Comparison of ENCODE assay signal across 2 cellular contexts in the genomic region with DNA sequence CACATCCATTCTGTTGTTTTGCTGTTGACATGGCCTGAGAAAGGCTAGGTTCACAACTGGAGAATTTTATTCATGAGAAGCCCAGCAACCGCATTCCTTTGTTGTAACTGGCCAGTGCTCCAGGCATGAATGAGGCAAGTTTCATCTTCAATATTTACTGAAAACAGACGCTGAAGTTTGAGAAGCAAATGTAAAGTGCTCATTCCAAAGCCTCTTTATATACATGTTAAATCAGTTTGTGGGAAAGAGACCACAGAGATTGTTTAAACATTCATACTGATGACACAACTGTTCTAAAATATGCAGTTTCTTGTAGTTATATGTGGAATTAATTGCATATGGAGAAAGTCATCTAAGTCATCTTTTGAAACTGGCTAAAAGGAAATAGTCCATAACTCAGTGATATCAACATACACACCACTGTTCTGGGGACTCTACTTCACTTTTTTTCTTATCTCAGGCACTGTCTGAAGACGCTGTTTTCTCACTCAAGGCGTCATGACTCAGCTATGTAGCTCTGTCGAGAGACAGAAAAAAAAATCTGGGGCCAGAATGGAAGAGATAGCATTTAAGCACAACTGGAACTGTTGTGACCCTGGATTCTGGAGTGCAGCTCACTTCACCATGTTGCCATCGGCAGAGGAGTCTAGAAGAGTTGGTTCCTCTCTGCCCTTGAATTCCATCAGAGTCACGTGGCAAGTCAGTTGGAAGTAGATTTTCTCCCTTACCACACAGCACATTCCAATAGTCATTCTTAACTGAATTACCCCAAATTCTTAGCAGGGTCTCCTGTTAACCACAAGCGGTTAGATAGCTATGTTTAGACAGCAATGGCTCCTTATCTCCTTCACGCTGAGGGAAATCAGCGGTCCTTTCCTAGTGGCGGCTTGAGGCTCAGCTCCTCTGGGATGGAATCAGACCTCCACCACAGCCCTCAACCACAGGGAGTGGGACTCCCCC.
TF ChIP-seq lines count a peak whose summit lies in the region.

No MANE protein-coding gene starts in this region.

TF ChIP-seq in GM23338, 12 proteins besides CTCF, POLR2A, EP300 and RAD21 (continued from another document and continues in another):
- TF ChIP-seq, protein P1, sequence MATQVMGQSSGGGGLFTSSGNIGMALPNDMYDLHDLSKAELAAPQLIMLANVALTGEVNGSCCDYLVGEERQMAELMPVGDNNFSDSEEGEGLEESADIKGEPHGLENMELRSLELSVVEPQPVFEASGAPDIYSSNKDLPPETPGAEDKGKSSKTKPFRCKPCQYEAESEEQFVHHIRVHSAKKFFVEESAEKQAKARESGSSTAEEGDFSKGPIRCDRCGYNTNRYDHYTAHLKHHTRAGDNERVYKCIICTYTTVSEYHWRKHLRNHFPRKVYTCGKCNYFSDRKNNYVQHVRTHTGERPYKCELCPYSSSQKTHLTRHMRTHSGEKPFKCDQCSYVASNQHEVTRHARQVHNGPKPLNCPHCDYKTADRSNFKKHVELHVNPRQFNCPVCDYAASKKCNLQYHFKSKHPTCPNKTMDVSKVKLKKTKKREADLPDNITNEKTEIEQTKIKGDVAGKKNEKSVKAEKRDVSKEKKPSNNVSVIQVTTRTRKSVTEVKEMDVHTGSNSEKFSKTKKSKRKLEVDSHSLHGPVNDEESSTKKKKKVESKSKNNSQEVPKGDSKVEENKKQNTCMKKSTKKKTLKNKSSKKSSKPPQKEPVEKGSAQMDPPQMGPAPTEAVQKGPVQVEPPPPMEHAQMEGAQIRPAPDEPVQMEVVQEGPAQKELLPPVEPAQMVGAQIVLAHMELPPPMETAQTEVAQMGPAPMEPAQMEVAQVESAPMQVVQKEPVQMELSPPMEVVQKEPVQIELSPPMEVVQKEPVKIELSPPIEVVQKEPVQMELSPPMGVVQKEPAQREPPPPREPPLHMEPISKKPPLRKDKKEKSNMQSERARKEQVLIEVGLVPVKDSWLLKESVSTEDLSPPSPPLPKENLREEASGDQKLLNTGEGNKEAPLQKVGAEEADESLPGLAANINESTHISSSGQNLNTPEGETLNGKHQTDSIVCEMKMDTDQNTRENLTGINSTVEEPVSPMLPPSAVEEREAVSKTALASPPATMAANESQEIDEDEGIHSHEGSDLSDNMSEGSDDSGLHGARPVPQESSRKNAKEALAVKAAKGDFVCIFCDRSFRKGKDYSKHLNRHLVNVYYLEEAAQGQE (IDR thresholded peaks at IDR 0.05; ENCODE audit: unreplicated experiment): no peak
- TF ChIP-seq STAT1 (IDR thresholded peaks at IDR 0.05; ENCODE audit: unreplicated experiment) (no peak), POLR2AphosphoS5 (IDR thresholded peaks at IDR 0.05; ENCODE audit: low read depth) (no peak), CREB1 (CRISPR knock-in tag; IDR thresholded peaks at IDR 0.05; ENCODE audit: low read depth) (no peak), ZNF114 (CRISPR knock-in tag; IDR thresholded peaks at IDR 0.05) (no peak), NANOG (IDR thresholded peaks at IDR 0.05; ENCODE audit: borderline replicate concordance) (no peak), JUNB (IDR thresholded peaks at IDR 0.05; ENCODE audit: unreplicated experiment) (no peak)
- TF ChIP-seq, protein P2, sequence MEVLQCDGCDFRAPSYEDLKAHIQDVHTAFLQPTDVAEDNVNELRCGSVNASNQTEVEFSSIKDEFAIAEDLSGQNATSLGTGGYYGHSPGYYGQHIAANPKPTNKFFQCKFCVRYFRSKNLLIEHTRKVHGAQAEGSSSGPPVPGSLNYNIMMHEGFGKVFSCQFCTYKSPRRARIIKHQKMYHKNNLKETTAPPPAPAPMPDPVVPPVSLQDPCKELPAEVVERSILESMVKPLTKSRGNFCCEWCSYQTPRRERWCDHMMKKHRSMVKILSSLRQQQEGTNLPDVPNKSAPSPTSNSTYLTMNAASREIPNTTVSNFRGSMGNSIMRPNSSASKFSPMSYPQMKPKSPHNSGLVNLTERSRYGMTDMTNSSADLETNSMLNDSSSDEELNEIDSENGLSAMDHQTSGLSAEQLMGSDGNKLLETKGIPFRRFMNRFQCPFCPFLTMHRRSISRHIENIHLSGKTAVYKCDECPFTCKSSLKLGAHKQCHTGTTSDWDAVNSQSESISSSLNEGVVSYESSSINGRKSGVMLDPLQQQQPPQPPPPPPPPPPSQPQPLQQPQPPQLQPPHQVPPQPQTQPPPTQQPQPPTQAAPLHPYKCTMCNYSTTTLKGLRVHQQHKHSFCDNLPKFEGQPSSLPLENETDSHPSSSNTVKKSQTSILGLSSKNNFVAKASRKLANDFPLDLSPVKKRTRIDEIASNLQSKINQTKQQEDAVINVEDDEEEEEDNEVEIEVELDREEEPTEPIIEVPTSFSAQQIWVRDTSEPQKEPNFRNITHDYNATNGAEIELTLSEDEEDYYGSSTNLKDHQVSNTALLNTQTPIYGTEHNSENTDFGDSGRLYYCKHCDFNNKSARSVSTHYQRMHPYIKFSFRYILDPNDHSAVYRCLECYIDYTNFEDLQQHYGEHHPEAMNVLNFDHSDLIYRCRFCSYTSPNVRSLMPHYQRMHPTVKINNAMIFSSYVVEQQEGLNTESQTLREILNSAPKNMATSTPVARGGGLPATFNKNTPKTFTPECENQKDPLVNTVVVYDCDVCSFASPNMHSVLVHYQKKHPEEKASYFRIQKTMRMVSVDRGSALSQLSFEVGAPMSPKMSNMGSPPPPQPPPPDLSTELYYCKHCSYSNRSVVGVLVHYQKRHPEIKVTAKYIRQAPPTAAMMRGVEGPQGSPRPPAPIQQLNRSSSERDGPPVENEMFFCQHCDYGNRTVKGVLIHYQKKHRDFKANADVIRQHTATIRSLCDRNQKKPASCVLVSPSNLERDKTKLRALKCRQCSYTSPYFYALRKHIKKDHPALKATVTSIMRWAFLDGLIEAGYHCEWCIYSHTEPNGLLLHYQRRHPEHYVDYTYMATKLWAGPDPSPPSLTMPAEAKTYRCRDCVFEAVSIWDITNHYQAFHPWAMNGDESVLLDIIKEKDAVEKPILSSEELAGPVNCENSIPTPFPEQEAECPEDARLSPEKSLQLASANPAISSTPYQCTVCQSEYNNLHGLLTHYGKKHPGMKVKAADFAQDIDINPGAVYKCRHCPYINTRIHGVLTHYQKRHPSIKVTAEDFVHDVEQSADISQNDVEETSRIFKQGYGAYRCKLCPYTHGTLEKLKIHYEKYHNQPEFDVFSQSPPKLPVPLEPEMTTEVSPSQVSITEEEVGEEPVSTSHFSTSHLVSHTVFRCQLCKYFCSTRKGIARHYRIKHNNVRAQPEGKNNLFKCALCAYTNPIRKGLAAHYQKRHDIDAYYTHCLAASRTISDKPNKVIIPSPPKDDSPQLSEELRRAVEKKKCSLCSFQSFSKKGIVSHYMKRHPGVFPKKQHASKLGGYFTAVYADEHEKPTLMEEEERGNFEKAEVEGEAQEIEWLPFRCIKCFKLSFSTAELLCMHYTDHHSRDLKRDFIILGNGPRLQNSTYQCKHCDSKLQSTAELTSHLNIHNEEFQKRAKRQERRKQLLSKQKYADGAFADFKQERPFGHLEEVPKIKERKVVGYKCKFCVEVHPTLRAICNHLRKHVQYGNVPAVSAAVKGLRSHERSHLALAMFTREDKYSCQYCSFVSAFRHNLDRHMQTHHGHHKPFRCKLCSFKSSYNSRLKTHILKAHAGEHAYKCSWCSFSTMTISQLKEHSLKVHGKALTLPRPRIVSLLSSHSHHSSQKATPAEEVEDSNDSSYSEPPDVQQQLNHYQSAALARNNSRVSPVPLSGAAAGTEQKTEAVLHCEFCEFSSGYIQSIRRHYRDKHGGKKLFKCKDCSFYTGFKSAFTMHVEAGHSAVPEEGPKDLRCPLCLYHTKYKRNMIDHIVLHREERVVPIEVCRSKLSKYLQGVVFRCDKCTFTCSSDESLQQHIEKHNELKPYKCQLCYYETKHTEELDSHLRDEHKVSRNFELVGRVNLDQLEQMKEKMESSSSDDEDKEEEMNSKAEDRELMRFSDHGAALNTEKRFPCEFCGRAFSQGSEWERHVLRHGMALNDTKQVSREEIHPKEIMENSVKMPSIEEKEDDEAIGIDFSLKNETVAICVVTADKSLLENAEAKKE (CRISPR knock-in tag; IDR thresholded peaks at IDR 0.05): no peak

TF ChIP-seq in SK-N-SH, 30 proteins besides CTCF, POLR2A, EP300 and RAD21 (continued from another document and continues in another):
- TF ChIP-seq MXI1 (IDR thresholded peaks at IDR 0.05; ENCODE audit: low read depth, low read length): no peak
- TF ChIP-seq CHD2 (IDR thresholded peaks at IDR 0.05; ENCODE audit: low read length, partially characterized antibody): no peak
- TF ChIP-seq, protein P3, sequence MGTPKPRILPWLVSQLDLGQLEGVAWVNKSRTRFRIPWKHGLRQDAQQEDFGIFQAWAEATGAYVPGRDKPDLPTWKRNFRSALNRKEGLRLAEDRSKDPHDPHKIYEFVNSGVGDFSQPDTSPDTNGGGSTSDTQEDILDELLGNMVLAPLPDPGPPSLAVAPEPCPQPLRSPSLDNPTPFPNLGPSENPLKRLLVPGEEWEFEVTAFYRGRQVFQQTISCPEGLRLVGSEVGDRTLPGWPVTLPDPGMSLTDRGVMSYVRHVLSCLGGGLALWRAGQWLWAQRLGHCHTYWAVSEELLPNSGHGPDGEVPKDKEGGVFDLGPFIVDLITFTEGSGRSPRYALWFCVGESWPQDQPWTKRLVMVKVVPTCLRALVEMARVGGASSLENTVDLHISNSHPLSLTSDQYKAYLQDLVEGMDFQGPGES (IDR thresholded peaks at IDR 0.05; ENCODE audit: low read depth, low read length): no peak
- TF ChIP-seq, protein P4, sequence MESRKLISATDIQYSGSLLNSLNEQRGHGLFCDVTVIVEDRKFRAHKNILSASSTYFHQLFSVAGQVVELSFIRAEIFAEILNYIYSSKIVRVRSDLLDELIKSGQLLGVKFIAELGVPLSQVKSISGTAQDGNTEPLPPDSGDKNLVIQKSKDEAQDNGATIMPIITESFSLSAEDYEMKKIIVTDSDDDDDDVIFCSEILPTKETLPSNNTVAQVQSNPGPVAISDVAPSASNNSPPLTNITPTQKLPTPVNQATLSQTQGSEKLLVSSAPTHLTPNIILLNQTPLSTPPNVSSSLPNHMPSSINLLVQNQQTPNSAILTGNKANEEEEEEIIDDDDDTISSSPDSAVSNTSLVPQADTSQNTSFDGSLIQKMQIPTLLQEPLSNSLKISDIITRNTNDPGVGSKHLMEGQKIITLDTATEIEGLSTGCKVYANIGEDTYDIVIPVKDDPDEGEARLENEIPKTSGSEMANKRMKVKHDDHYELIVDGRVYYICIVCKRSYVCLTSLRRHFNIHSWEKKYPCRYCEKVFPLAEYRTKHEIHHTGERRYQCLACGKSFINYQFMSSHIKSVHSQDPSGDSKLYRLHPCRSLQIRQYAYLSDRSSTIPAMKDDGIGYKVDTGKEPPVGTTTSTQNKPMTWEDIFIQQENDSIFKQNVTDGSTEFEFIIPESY (IDR thresholded peaks at IDR 0.05; ENCODE audit: borderline replicate concordance, low read depth): 0 out of 2 replicates have a peak, but pooled peaks have one; percentile 8
- peak; percentile 37; the same call in 1 of the 2 replicates for TF ChIP-seq FOSL2 (IDR thresholded peaks at IDR 0.05; ENCODE audit: borderline replicate concordance, low read depth)
- TF ChIP-seq, protein P5, sequence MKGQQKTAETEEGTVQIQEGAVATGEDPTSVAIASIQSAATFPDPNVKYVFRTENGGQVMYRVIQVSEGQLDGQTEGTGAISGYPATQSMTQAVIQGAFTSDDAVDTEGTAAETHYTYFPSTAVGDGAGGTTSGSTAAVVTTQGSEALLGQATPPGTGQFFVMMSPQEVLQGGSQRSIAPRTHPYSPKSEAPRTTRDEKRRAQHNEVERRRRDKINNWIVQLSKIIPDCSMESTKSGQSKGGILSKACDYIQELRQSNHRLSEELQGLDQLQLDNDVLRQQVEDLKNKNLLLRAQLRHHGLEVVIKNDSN (IDR thresholded peaks at IDR 0.05; ENCODE audit: borderline replicate concordance, low read depth): peak; percentile 88
- TF ChIP-seq, protein P6, sequence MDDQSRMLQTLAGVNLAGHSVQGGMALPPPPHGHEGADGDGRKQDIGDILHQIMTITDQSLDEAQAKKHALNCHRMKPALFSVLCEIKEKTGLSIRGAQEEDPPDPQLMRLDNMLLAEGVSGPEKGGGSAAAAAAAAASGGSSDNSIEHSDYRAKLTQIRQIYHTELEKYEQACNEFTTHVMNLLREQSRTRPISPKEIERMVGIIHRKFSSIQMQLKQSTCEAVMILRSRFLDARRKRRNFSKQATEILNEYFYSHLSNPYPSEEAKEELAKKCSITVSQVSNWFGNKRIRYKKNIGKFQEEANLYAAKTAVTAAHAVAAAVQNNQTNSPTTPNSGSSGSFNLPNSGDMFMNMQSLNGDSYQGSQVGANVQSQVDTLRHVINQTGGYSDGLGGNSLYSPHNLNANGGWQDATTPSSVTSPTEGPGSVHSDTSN (IDR thresholded peaks at IDR 0.05): peak; percentile 75
- TF ChIP-seq POLR2AphosphoS5 (IDR thresholded peaks at IDR 0.05; ENCODE audit: low read depth, low read length): peak; percentile 71
- peak; percentile 40 for TF ChIP-seq NFIC (IDR thresholded peaks at IDR 0.05; ENCODE audit: borderline replicate concordance)
- TF ChIP-seq MEF2A (IDR thresholded peaks at IDR 0.05; ENCODE audit: borderline replicate concordance, low read depth): peak; percentile 53; the same call in 1 of the 2 replicates
- TF ChIP-seq, protein P7, sequence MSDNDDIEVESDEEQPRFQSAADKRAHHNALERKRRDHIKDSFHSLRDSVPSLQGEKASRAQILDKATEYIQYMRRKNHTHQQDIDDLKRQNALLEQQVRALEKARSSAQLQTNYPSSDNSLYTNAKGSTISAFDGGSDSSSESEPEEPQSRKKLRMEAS (IDR thresholded peaks at IDR 0.05; ENCODE audit: low read depth): peak; percentile 79; the same call in 1 of the 2 replicates
- peak; percentile 72 for TF ChIP-seq TCF12 (IDR thresholded peaks at IDR 0.05)
- no peak for TF ChIP-seq GATA2 (CRISPR knock-in tag; IDR thresholded peaks at IDR 0.05)
- no peak for TF ChIP-seq NRF1 (IDR thresholded peaks at IDR 0.05; ENCODE audit: low read depth, low read length)
- TF ChIP-seq RXRA (IDR thresholded peaks at IDR 0.05; ENCODE audit: borderline replicate concordance, low read depth): peak; percentile 73; the same call in 1 of the 2 replicates
- TF ChIP-seq, protein P8, sequence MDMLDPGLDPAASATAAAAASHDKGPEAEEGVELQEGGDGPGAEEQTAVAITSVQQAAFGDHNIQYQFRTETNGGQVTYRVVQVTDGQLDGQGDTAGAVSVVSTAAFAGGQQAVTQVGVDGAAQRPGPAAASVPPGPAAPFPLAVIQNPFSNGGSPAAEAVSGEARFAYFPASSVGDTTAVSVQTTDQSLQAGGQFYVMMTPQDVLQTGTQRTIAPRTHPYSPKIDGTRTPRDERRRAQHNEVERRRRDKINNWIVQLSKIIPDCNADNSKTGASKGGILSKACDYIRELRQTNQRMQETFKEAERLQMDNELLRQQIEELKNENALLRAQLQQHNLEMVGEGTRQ (IDR thresholded peaks at IDR 0.05; ENCODE audit: borderline replicate concordance, low read depth, low read length): 0 out of 2 replicates have a peak, but pooled peaks have one; percentile 31
- TF ChIP-seq RCOR1 (IDR thresholded peaks at IDR 0.05; ENCODE audit: low read length): no peak
- no peak for TF ChIP-seq GABPA (IDR thresholded peaks at IDR 0.05; ENCODE audit: low read depth)
- TF ChIP-seq YY1 (IDR thresholded peaks at IDR 0.05; ENCODE audit: low read depth): peak; percentile 54; the same call in 1 of the 2 replicates
- peak; percentile 15; the same call in 1 of the 2 replicates for TF ChIP-seq TAF1 (IDR thresholded peaks at IDR 0.05; ENCODE audit: borderline replicate concordance, low read depth, low read length)
- TF ChIP-seq SIN3A (IDR thresholded peaks at IDR 0.05; ENCODE audit: borderline replicate concordance, low read depth, low read length): no peak
- TF ChIP-seq JUND (IDR thresholded peaks at IDR 0.05): peak; percentile 39; the same call in 1 of the 2 replicates
